Comparison of ENCODE assay signal across 8 cellular contexts in genomic region chr1:165696625-165697100, GRCh38. TPM values are rescaled to one million over a fixed set of nuclear protein-coding genes. Genes with fewer than 3 reads are reported as not detected.
DNase-seq lines count a peak whose midpoint lies in the region; ATAC-seq and TF ChIP-seq lines count a peak whose summit lies in the region.

No MANE protein-coding gene starts in this region.

- H3K4me3 Mint-ChIP-seq in activated naive CD4-positive, alpha-beta T cell treated with anti-CD3 and anti-CD28 coated beads, Interleukin-2, amount 50 U/mL, for 24 hours: peak overlapping the region; percentile 92
- peak overlapping the region; percentile 93 for H3K4me3 Mint-ChIP-seq in WTC11

- no peak for TF ChIP-seq POLR2A in GM18505 (IDR thresholded peaks at IDR 0.05; ENCODE audit: borderline replicate concordance, extremely low read depth, insufficient read depth, insufficient read length)

- intact Hi-C loops in sciatic nerve (cut with DNase I): no loop called here

- no peak for DNase-seq in activated naive CD4-positive, alpha-beta T cell (lab: John Stamatoyannopoulos, UW)
- DNase-seq in WTC11 (ENCODE audit: low spot score): no peak
- DNase-seq in globus pallidus (ENCODE audit: low spot score): peak; percentile 63
- no peak for DNase-seq in sciatic nerve (ENCODE audit: low spot score)
- no peak for DNase-seq in stimulated activated CD4-positive, alpha-beta T cell treated with anti-CD3 and anti-CD28 coated beads, Interleukin-2, amount 100 ng/mL, for 24 hours
- DNase-seq in epidermal melanocyte (ENCODE audit: insufficient read length, low spot score): no peak

- no peaks in the 10 kb centered on the region for H3K27me3 Mint-ChIP-seq in activated naive CD4-positive, alpha-beta T cell treated with anti-CD3 and anti-CD28 coated beads, Interleukin-2, amount 50 U/mL, for 24 hours
- no peaks in the 10 kb centered on the region for H3K27me3 Mint-ChIP-seq in WTC11 (ENCODE audit: low read depth)

- H3K9me3 Mint-ChIP-seq in activated naive CD4-positive, alpha-beta T cell treated with anti-CD3 and anti-CD28 coated beads, Interleukin-2, amount 50 U/mL, for 24 hours: no peaks in the 10 kb centered on the region
- H3K9me3 Mint-ChIP-seq in WTC11: peaks cover 7% of the 10 kb centered on the region

- H3K4me1 Mint-ChIP-seq in activated naive CD4-positive, alpha-beta T cell treated with anti-CD3 and anti-CD28 coated beads, Interleukin-2, amount 50 U/mL, for 24 hours: peaks cover 36% of the 10 kb centered on the region
- H3K4me1 Mint-ChIP-seq in WTC11: peaks cover 14% of the 10 kb centered on the region

- peaks cover 7% of the 10 kb centered on the region for H3K36me3 Mint-ChIP-seq in activated naive CD4-positive, alpha-beta T cell treated with anti-CD3 and anti-CD28 coated beads, Interleukin-2, amount 50 U/mL, for 24 hours
- peaks cover 24% of the 10 kb centered on the region for H3K36me3 Mint-ChIP-seq in WTC11

- CTCF ChIA-PET in WTC11 (lab: Charles Lee): interaction anchor here (1.2 to 2.0 kb wide), 3 partner anchors 11 to 304 kb away, joined by 3 to 9 read pairs (median 5); no protein-coding TSS in a partner anchor

- POLR2A ChIA-PET in WTC11 (lab: Charles Lee): no interaction called here

- TF ChIP-seq CTCF in WTC11 (IDR thresholded peaks at IDR 0.05): no peak

- H3K27ac Mint-ChIP-seq in activated naive CD4-positive, alpha-beta T cell treated with anti-CD3 and anti-CD28 coated beads, Interleukin-2, amount 50 U/mL, for 24 hours: peak overlapping the region; percentile 71
- H3K27ac Mint-ChIP-seq in WTC11: no peak overlapping the region

- ATAC-seq in WTC11 (no peak), sciatic nerve (peak; percentile 87), GM18505 (IDR thresholded peaks at IDR 0.05; ENCODE audit: unreplicated experiment) (no peak)

TF ChIP-seq in WTC11, 78 proteins besides CTCF, POLR2A, EP300 and RAD21:
- TF ChIP-seq HMGA2 (CRISPR knock-in tag; IDR thresholded peaks at IDR 0.05): no peak
- no peak for TF ChIP-seq TCF7 (CRISPR knock-in tag; IDR thresholded peaks at IDR 0.05; ENCODE audit: low read depth)
- no peak for TF ChIP-seq ZNF317 (CRISPR knock-in tag; IDR thresholded peaks at IDR 0.05; ENCODE audit: borderline replicate concordance, low read depth)
- no peak for TF ChIP-seq ZNF532 (CRISPR knock-in tag; IDR thresholded peaks at IDR 0.05; ENCODE audit: borderline replicate concordance)
- no peak for TF ChIP-seq NFATC4 (CRISPR knock-in tag; IDR thresholded peaks at IDR 0.05)
- TF ChIP-seq GTF2I (CRISPR knock-in tag; conservative IDR thresholded peaks at IDR 0.05): no peak
- no peak for TF ChIP-seq EMX1 (CRISPR knock-in tag; IDR thresholded peaks at IDR 0.05)
- TF ChIP-seq ATF2 (CRISPR knock-in tag; IDR thresholded peaks at IDR 0.05; ENCODE audit: borderline replicate concordance, low read depth): no peak
- no peak for TF ChIP-seq FOXJ3 (CRISPR knock-in tag; IDR thresholded peaks at IDR 0.05; ENCODE audit: borderline replicate concordance)
- TF ChIP-seq ESRRA (CRISPR knock-in tag; IDR thresholded peaks at IDR 0.05; ENCODE audit: borderline replicate concordance): no peak
- no peak for TF ChIP-seq PREB (CRISPR knock-in tag; IDR thresholded peaks at IDR 0.05; ENCODE audit: borderline replicate concordance)
- TF ChIP-seq ZBTB21 (CRISPR knock-in tag; IDR thresholded peaks at IDR 0.05; ENCODE audit: borderline replicate concordance): no peak
- no peak for TF ChIP-seq PRDM15 (CRISPR knock-in tag; IDR thresholded peaks at IDR 0.05)
- TF ChIP-seq ELF4 (CRISPR knock-in tag; IDR thresholded peaks at IDR 0.05; ENCODE audit: low read depth): no peak
- no peak for TF ChIP-seq OVOL2 (CRISPR knock-in tag; IDR thresholded peaks at IDR 0.05; ENCODE audit: borderline replicate concordance)
TF ChIP-seq in WTC11: peak in this region for 0.

RNA-seq across cellular contexts. Expression of gene ALDH9A1, which starts 1.7 kb away (rescaled TPM):
- total RNA-seq in WTC11 (2021) (51.6 to 60.5 TPM (median 51.9 TPM) in 3 replicates), sciatic nerve (61.1 TPM)
